ENCODE assay signal across 10 cellular contexts in genomic region chr9:112029921-112030444, GRCh38.
DNase-seq lines count a peak whose midpoint lies in the region; ATAC-seq and TF ChIP-seq lines count a peak whose summit lies in the region.
"Had no signal": no experiment of that assay in that cellular context is flagged by ENCODE, and none has a peak within 500 bp of the region (broad histone marks: within the 10 kb centered on the region; RNA-seq: fewer than 3 reads in every experiment).

No MANE protein-coding gene starts in this region.

- H3K9ac ChIP-seq in KMS-11 (no peak overlapping the region), MM.1S (ENCODE audit: low read length) (no peak overlapping the region)
- H3K9ac ChIP-seq: parathyroid adenoma had no signal

- H3K4me2 ChIP-seq in KMS-11 (peak overlapping the region; percentile 43), MM.1S (ENCODE audit: low read depth, low read length) (no peak overlapping the region)

- no peaks in the 10 kb centered on the region for H3K9me2 ChIP-seq in MM.1S (replicated peaks; ENCODE audit: insufficient read depth, low read length)

- H3K79me2 ChIP-seq in KMS-11 (ENCODE audit: insufficient read depth, low read depth) (no peaks in the 10 kb centered on the region), MM.1S (ENCODE audit: low read length) (no peaks in the 10 kb centered on the region)
- H3K79me2 ChIP-seq: parathyroid adenoma had no signal

- peak; percentile 77 for DNase-seq in EH (ENCODE audit: low read depth)
- DNase-seq in dedifferentiated amniotic fluid mesenchymal stem cell (ENCODE audit: extremely low spot score): peak; percentile 47
- no peak for DNase-seq in mucosa of descending colon
- no peak for DNase-seq in NCI-H774 (lab: John Stamatoyannopoulos, UW)
- DNase-seq in MM.1S: no peak
- DNase-seq: NCI-H2107 had no signal

- no peak overlapping the region for H3K27ac ChIP-seq in KMS-11
- H3K27ac ChIP-seq in MM.1S (ENCODE audit: low read length): no peak overlapping the region
- H3K27ac ChIP-seq: parathyroid adenoma had no signal

- peaks cover 18% of the 10 kb centered on the region for H3F3A ChIP-seq in MM.1S (ENCODE audit: insufficient read depth, low read length)

- H3K4me1 ChIP-seq in KMS-11 (ENCODE audit: low read depth, poor library complexity, severe bottlenecking) (peaks cover 48% of the 10 kb centered on the region), mucosa of descending colon (ENCODE audit: low read depth) (peaks cover 8% of the 10 kb centered on the region), MM.1S (ENCODE audit: low read length) (peaks cover 36% of the 10 kb centered on the region)
- H3K4me1 ChIP-seq: parathyroid adenoma had no signal

- intact Hi-C loops in mucosa of descending colon (cut with DNase I, micrococcal nuclease): no loop called here

- ATAC-seq in mucosa of descending colon (peak; percentile 74), HG03342 (IDR thresholded peaks at IDR 0.05; ENCODE audit: unreplicated experiment) (no peak), HG02938 (IDR thresholded peaks at IDR 0.05; ENCODE audit: unreplicated experiment) (no peak)

- no peaks in the 10 kb centered on the region for H3K36me3 ChIP-seq in KMS-11 (ENCODE audit: insufficient read depth)
- no peaks in the 10 kb centered on the region for H3K36me3 ChIP-seq in mucosa of descending colon (ENCODE audit: low read depth)
- H3K36me3 ChIP-seq in MM.1S (replicated peaks; ENCODE audit: insufficient read depth, low read length): no peaks in the 10 kb centered on the region

- no peaks in the 10 kb centered on the region for H3K9me3 ChIP-seq in mucosa of descending colon
- no peaks in the 10 kb centered on the region for H3K9me3 ChIP-seq in MM.1S (replicated peaks; ENCODE audit: insufficient read depth, low read length)

- no peak for TF ChIP-seq CTCF in KMS-11 (conservative IDR thresholded peaks at IDR 0.05; ENCODE audit: low read depth, low read length)
- no peak for TF ChIP-seq CTCF in mucosa of descending colon (IDR thresholded peaks at IDR 0.05)
- TF ChIP-seq CTCF in MM.1S (IDR thresholded peaks at IDR 0.05; ENCODE audit: low read length): no peak

- H2AFZ ChIP-seq in KMS-11 (ENCODE audit: low read depth) (no peak overlapping the region), MM.1S (ENCODE audit: low read length) (no peak overlapping the region)
- H2AFZ ChIP-seq: parathyroid adenoma had no signal

- H3K27me3 ChIP-seq in KMS-11 (ENCODE audit: insufficient read depth, low read depth) (no peaks in the 10 kb centered on the region), MM.1S (replicated peaks; ENCODE audit: insufficient read depth, low read length) (no peaks in the 10 kb centered on the region; the same call in 1 of the 2 replicates)

- H3K4me3 ChIP-seq in KMS-11 (IDR thresholded peaks at IDR 0.05; ENCODE audit: insufficient read depth, low read depth, low read length): no peak overlapping the region
- no peak overlapping the region for H3K4me3 ChIP-seq in mucosa of descending colon
- H3K4me3 ChIP-seq in MM.1S (ENCODE audit: low read length): no peak overlapping the region

- no peaks in the 10 kb centered on the region for H4K20me1 ChIP-seq in KMS-11 (ENCODE audit: insufficient read depth)
- no peaks in the 10 kb centered on the region for H4K20me1 ChIP-seq in MM.1S (ENCODE audit: insufficient read depth, low read length)

Comparison
In these comparisons a context has a peak if more than half of its experiments do, and no peak if none do; other contexts are left out.
1. DNase-seq: peak in EH (single experiment) and dedifferentiated amniotic fluid mesenchymal stem cell (single experiment); none in mucosa of descending colon (0 of 3), NCI-H774 (single experiment) and MM.1S (single experiment).